10 cellular contexts compared by ENCODE assay signal in the genomic region with DNA sequence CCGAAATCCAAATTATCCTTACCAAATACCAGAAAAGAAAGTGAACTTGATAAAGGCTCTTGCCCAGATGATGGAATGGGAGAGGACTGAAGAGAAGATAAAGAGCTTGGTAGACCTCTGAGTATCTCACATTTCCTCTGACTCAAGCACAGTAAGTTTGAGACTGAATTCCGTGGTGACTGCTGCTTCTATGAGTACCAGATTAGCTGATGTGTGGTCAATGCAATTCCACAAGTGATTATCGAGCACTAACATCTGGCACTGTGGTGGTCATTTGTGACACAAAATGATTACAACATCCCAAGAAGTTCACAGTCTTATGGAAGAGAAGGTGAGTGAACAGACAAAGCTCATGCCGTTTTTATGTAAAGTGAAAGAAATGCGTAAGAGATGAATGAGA. TPM values are rescaled to one million over a fixed set of nuclear protein-coding genes. Genes with fewer than 3 reads are reported as not detected.
DNase-seq lines count a peak whose midpoint lies in the region; FAIRE-seq and TF ChIP-seq lines count a peak whose summit lies in the region.
"Had no signal": no experiment of that assay in that cellular context is flagged by ENCODE, and none has a peak within 500 bp of the region (broad histone marks: within the 10 kb centered on the region; RNA-seq: fewer than 3 reads in every experiment).

No MANE protein-coding gene starts in this region.

- H3K27me3 Mint-ChIP-seq in HFFc6 (ENCODE audit: insufficient read depth) (peaks cover 1% of the 10 kb centered on the region), astrocyte (ENCODE audit: low read depth, unreplicated experiment) (no peaks in the 10 kb centered on the region), glutamatergic neuron (ENCODE audit: unreplicated experiment) (peaks cover 12% of the 10 kb centered on the region)

- peak; percentile 62 for FAIRE-seq in astrocyte (lab: Jason Lieb, UNC)
- no peak for FAIRE-seq in GM19239 (lab: Jason Lieb, UNC)

- DNase-seq in AG10803 (ENCODE audit: low read depth) (peak; percentile 81), HFFc6 (peak; percentile 53), astrocyte (ENCODE audit: low read depth) (peak; percentile 92), glutamatergic neuron (no peak), NCI-H82 treated with DMSO at 0.1 percent for 48 hours (lab: John Stamatoyannopoulos, UW; ENCODE audit: unreplicated experiment) (no peak), GM19239 (ENCODE audit: insufficient read length, low spot score) (no peak)
- DNase-seq in activated CD8-positive, alpha-beta memory T cell treated with anti-CD3 and anti-CD28 coated beads for 24 hours: no peak
- DNase-seq in activated effector memory CD4-positive, alpha-beta T cell treated with Interleukin-2 at 50 U/mL for 16 hours: no peak
- DNase-seq: effector memory CD4-positive, alpha-beta T cell; WERI-Rb-1 had no signal

- 0 out of 2 replicates have a peak, but pooled peaks cover 4% of the 10 kb centered on the region for H3K36me3 Mint-ChIP-seq in HFFc6 (ENCODE audit: low read depth)
- H3K36me3 Mint-ChIP-seq in astrocyte (ENCODE audit: low read depth, unreplicated experiment): no peaks in the 10 kb centered on the region
- peaks cover 5% of the 10 kb centered on the region for H3K36me3 Mint-ChIP-seq in glutamatergic neuron (ENCODE audit: unreplicated experiment)

- H3K79me2 ChIP-seq in astrocyte (ENCODE audit: insufficient read depth, low read length): peaks cover 17% of the 10 kb centered on the region

- H3K27ac Mint-ChIP-seq in HFFc6: peak overlapping the region; percentile 17; the same call in 1 of the 2 replicates
- peak overlapping the region; percentile 7 for H3K27ac Mint-ChIP-seq in astrocyte (ENCODE audit: unreplicated experiment)
- H3K27ac Mint-ChIP-seq in glutamatergic neuron (ENCODE audit: unreplicated experiment): peak overlapping the region; percentile 72

- H3K9me3 Mint-ChIP-seq in HFFc6 (no peaks in the 10 kb centered on the region), astrocyte (ENCODE audit: unreplicated experiment) (peaks cover 1% of the 10 kb centered on the region), glutamatergic neuron (ENCODE audit: unreplicated experiment) (peaks cover 20% of the 10 kb centered on the region)

- H3K27me3 ChIP-seq in astrocyte (ENCODE audit: insufficient read depth, low read length): no peaks in the 10 kb centered on the region

- H3K9me3 ChIP-seq in astrocyte (ENCODE audit: insufficient read depth, low read depth, low read length): no peaks in the 10 kb centered on the region

- peaks cover 32% of the 10 kb centered on the region for H3K4me1 ChIP-seq in astrocyte (ENCODE audit: insufficient read depth, low read length)

- peaks cover 51% of the 10 kb centered on the region for H3K4me1 Mint-ChIP-seq in HFFc6 (ENCODE audit: low read depth)
- peaks cover 29% of the 10 kb centered on the region for H3K4me1 Mint-ChIP-seq in astrocyte (ENCODE audit: low read depth, unreplicated experiment)
- H3K4me1 Mint-ChIP-seq in glutamatergic neuron (ENCODE audit: low read depth, unreplicated experiment): peaks cover 15% of the 10 kb centered on the region

- H3K4me3 ChIP-seq in AG10803 (ENCODE audit: low read length) (no peak overlapping the region), astrocyte (ENCODE audit: insufficient read depth, low read depth, low read length) (no peak overlapping the region)

- no peak for TF ChIP-seq CTCF in AG10803 (conservative IDR thresholded peaks at IDR 0.05; ENCODE audit: low read length)
- TF ChIP-seq CTCF in HFFc6 (IDR thresholded peaks at IDR 0.05): no peak
- no peak for TF ChIP-seq CTCF in astrocyte (IDR thresholded peaks at IDR 0.05; ENCODE audit: insufficient read depth, low read depth, low read length)
- TF ChIP-seq CTCF in glutamatergic neuron (IDR thresholded peaks at IDR 0.05; ENCODE audit: partially characterized antibody, unreplicated experiment): no peak

- H3K4me2 ChIP-seq in astrocyte (ENCODE audit: low read length): peak overlapping the region; percentile 93

- no peak overlapping the region for H2AFZ ChIP-seq in astrocyte (ENCODE audit: low read depth, low read length)

- H3K27ac ChIP-seq in astrocyte (ENCODE audit: low read depth, low read length): peak overlapping the region; percentile 47
- H3K27ac ChIP-seq: WERI-Rb-1 had no signal

- H3K4me3 Mint-ChIP-seq in HFFc6 (peak overlapping the region; percentile 29), astrocyte (ENCODE audit: unreplicated experiment) (no peak overlapping the region), glutamatergic neuron (ENCODE audit: unreplicated experiment) (peak overlapping the region; percentile 91)

- H3K9ac ChIP-seq in astrocyte (ENCODE audit: low read length): peak overlapping the region; percentile 5

- H4K20me1 ChIP-seq in astrocyte (ENCODE audit: insufficient read depth, low read length): no peaks in the 10 kb centered on the region

- no peaks in the 10 kb centered on the region for H3K36me3 ChIP-seq in astrocyte (ENCODE audit: insufficient read depth, low read length)
- H3K36me3 ChIP-seq: WERI-Rb-1 had no signal

RNA-seq across cellular contexts. Expression of a gene that starts 2.6 kb away (rescaled TPM):
- total RNA-seq in HFFc6 (2021; fragmentation: NEBNext Ultra II Directional; extraction: Animal tissue kit (Norgen Biotek cat#: 25700)): 10 to 100 TPM; 10.1 to 13.9 (median 11.9) TPM
- total RNA-seq in astrocyte (33.5 and 38.8 TPM in 2 replicates), glutamatergic neuron (ENCODE audit: unreplicated experiment) (109 TPM)

RNA-seq across cellular contexts. Expression of a gene that starts 43.1 kb away (rescaled TPM):
- total RNA-seq in HFFc6 (2021; fragmentation: NEBNext Ultra II Directional; extraction: Animal tissue kit (Norgen Biotek cat#: 25700)): 1 to 10 TPM; 2.0 to 3.6 (median 2.8) TPM
- 1.2 and 1.3 TPM in 2 replicates for total RNA-seq in astrocyte
- 9.5 TPM for total RNA-seq in glutamatergic neuron (ENCODE audit: unreplicated experiment)

Comparison
In these comparisons a context has a peak if more than half of its experiments do, and no peak if none do; other contexts are left out.
1. DNase-seq: peak in AG10803 (single experiment), HFFc6 (single experiment) and astrocyte (single experiment); none in glutamatergic neuron (single experiment), NCI-H82 treated with DMSO at 0.1 percent for 48 hours (single experiment), GM19239 (single experiment), activated CD8-positive, alpha-beta memory T cell treated with anti-CD3 and anti-CD28 coated beads for 24 hours (single experiment) and activated effector memory CD4-positive, alpha-beta T cell treated with Interleukin-2 at 50 U/mL for 16 hours (single experiment).
2. H3K27ac Mint-ChIP-seq: peak in every context shown above with its lines; median percentile 72 in glutamatergic neuron; 17 in HFFc6; 7 in astrocyte.